In genomic region chr14:74664717-74665116, GRCh38 we compare ENCODE assay signal across 15 cellular contexts. TPM values are rescaled to one million over a fixed set of nuclear protein-coding genes. Genes with fewer than 3 reads are reported as not detected.
DNase-seq lines count a peak whose midpoint lies in the region; ATAC-seq and TF ChIP-seq lines count a peak whose summit lies in the region.
"Had no signal": no experiment of that assay in that cellular context is flagged by ENCODE, and none has a peak within 500 bp of the region (broad histone marks: within the 10 kb centered on the region; RNA-seq: fewer than 3 reads in every experiment).

No MANE protein-coding gene starts in this region.

- H3K27ac ChIP-seq in psoas muscle (peak overlapping the region; percentile 82), tibial artery (peak overlapping the region; percentile 79 to 87)
- H3K27ac ChIP-seq: 22Rv1, BLaER1 had no signal

- peaks cover 15 to 82% of the 10 kb centered on the region in 2 donors for H3K36me3 ChIP-seq in psoas muscle (ENCODE audit: insufficient read depth in 1 of 2, low read depth in 1 of 2)
- peaks cover 31 to 50% (median 46%) of the 10 kb centered on the region in 3 donors for H3K36me3 ChIP-seq in tibial artery

- H3K9me3 ChIP-seq in psoas muscle (no peaks in the 10 kb centered on the region), tibial artery (no peaks in the 10 kb centered on the region)
- H3K9me3 ChIP-seq: BLaER1, Caco-2 had no signal

- no peak overlapping the region for H3K4me3 ChIP-seq in psoas muscle
- no peak overlapping the region for H3K4me3 ChIP-seq in tibial artery
- H3K4me3 ChIP-seq: BLaER1 had no signal

- no peaks in the 10 kb centered on the region for H3K27me3 Mint-ChIP-seq in activated T-cell treated with anti-CD3 and anti-CD28 coated beads, Interleukin-2, amount 50 U/mL, for 72 hours (ENCODE audit: low read depth)
- H3K27me3 Mint-ChIP-seq in activated naive CD8-positive, alpha-beta T cell treated with anti-CD3 and anti-CD28 coated beads for 36 hours, result no peaks in the 10 kb centered on the region
- H3K27me3 Mint-ChIP-seq: CD8-positive, alpha-beta memory T cell had no signal

- intact Hi-C loops in psoas muscle (cut with DNase I), result loop anchor here (5.0 kb wide), 2 partner anchors 38 to 48 kb away; partner anchors contain the start of genes AREL1 (in 1 of the 2) and FCF1 (in 1 of the 2)
- intact Hi-C loops in tibial artery (cut with DNase I; ENCODE audit: low total_unique reads), result no loop called here

- no peak overlapping the region for H3K4me3 Mint-ChIP-seq in activated T-cell treated with anti-CD3 and anti-CD28 coated beads, Interleukin-2, amount 50 U/mL, for 72 hours
- H3K4me3 Mint-ChIP-seq in activated naive CD8-positive, alpha-beta T cell treated with anti-CD3 and anti-CD28 coated beads for 36 hours, result no peak overlapping the region
- H3K4me3 Mint-ChIP-seq: CD8-positive, alpha-beta memory T cell; H9 had no signal

- no peak for TF ChIP-seq CTCF in psoas muscle (IDR thresholded peaks at IDR 0.05)
- TF ChIP-seq CTCF in tibial artery (IDR thresholded peaks at IDR 0.05), result no peak

- peaks cover 4 to 18% of the 10 kb centered on the region in 2 donors for H3K36me3 Mint-ChIP-seq in activated T-cell treated with anti-CD3 and anti-CD28 coated beads, Interleukin-2, amount 50 U/mL, for 72 hours (ENCODE audit: insufficient read depth in 2 of 2)
- H3K36me3 Mint-ChIP-seq in activated naive CD8-positive, alpha-beta T cell treated with anti-CD3 and anti-CD28 coated beads for 36 hours, result peaks cover 24% of the 10 kb centered on the region

- no peak for DNase-seq in activated T-cell treated with anti-CD3 and anti-CD28 coated beads, Interleukin-2, amount 50 U/mL, for 72 hours
- DNase-seq in activated T-cell treated with anti-CD3 and anti-CD28 coated beads, Interleukin-2, amount 50 U/mL, for 48 hours, result no peak
- no peak for DNase-seq in activated naive CD8-positive, alpha-beta T cell treated with anti-CD3 and anti-CD28 coated beads for 36 hours
- no peak for DNase-seq in psoas muscle
- no peak for DNase-seq in tibial artery
- DNase-seq in activated CD4-positive, alpha-beta T cell treated with anti-CD3 and anti-CD28 coated beads for 1 hour, result no peak
- no peak for DNase-seq in stimulated activated CD4-positive, alpha-beta T cell treated with anti-CD3 and anti-CD28 coated beads, Interleukin-2, amount 100 ng/mL, for 48 hours
- DNase-seq: AML-193; Caco-2; CD8-positive, alpha-beta memory T cell; GF-D8; GOT3; H9 had no signal

- H3K27ac Mint-ChIP-seq in activated T-cell treated with anti-CD3 and anti-CD28 coated beads, Interleukin-2, amount 50 U/mL, for 72 hours, result peak overlapping the region; percentile 47
- peak overlapping the region; percentile 44 for H3K27ac Mint-ChIP-seq in activated naive CD8-positive, alpha-beta T cell treated with anti-CD3 and anti-CD28 coated beads for 36 hours

- peaks cover 14% of the 10 kb centered on the region for H3K4me1 Mint-ChIP-seq in activated T-cell treated with anti-CD3 and anti-CD28 coated beads, Interleukin-2, amount 50 U/mL, for 72 hours (ENCODE audit: low read depth)
- H3K4me1 Mint-ChIP-seq in activated naive CD8-positive, alpha-beta T cell treated with anti-CD3 and anti-CD28 coated beads for 36 hours, result peaks cover 8% of the 10 kb centered on the region
- H3K4me1 Mint-ChIP-seq: CD8-positive, alpha-beta memory T cell; H9 had no signal

- H3K27me3 ChIP-seq in psoas muscle (ENCODE audit: insufficient read depth in 3 of 3, low read length in 2 of 3) (no peaks in the 10 kb centered on the region), tibial artery (no peaks in the 10 kb centered on the region)
- H3K27me3 ChIP-seq: BLaER1 had no signal

- WGBS in psoas muscle, 3 donors, result 87 to 96% (median 93%) methylated on average over 2 of the region's 2 CpGs

- H3K9me3 Mint-ChIP-seq in activated T-cell treated with anti-CD3 and anti-CD28 coated beads, Interleukin-2, amount 50 U/mL, for 72 hours, result no peaks in the 10 kb centered on the region
- no peaks in the 10 kb centered on the region for H3K9me3 Mint-ChIP-seq in activated naive CD8-positive, alpha-beta T cell treated with anti-CD3 and anti-CD28 coated beads for 36 hours
- H3K9me3 Mint-ChIP-seq: CD8-positive, alpha-beta memory T cell; H9 had no signal

- peaks cover 47% of the 10 kb centered on the region for H3K4me1 ChIP-seq in psoas muscle
- H3K4me1 ChIP-seq in tibial artery, result peaks cover 0 to 60% (median 49%) of the 10 kb centered on the region in 4 donors
- H3K4me1 ChIP-seq: BLaER1, Caco-2 had no signal

- no peak for ATAC-seq in activated T-cell treated with anti-CD3 and anti-CD28 coated beads, Interleukin-2, amount 50 U/mL, for 72 hours (replicated peaks in 1 of 2)
- ATAC-seq in psoas muscle, result no peak

RNA-seq across cellular contexts. Expression of gene AREL1, which starts 48.2 kb away (rescaled TPM):
- total RNA-seq in activated T-cell treated with anti-CD3 and anti-CD28 coated beads, Interleukin-2, amount 50 U/mL, for 72 hours, result 10 to 100 TPM; 34.7 to 43.0 TPM
- 10 to 100 TPM; 29.9 to 37.7 TPM for total RNA-seq in activated naive CD8-positive, alpha-beta T cell treated with anti-CD3 and anti-CD28 coated beads for 36 hours
- total RNA-seq in psoas muscle, result 10 to 100 TPM; 15.0 to 24.6 (median 18.7) TPM
- 10 to 100 TPM in 2 of 3 donors, 1 to 10 TPM in 1; 8.5 to 21.5 (median 13.1) TPM for polyA plus RNA-seq in psoas muscle

RNA-seq across cellular contexts. Expression of gene FCF1, which starts 48.2 kb away (rescaled TPM):
- total RNA-seq in activated T-cell treated with anti-CD3 and anti-CD28 coated beads, Interleukin-2, amount 50 U/mL, for 72 hours, result 10 to 100 TPM; 71.1 to 87.9 TPM
- total RNA-seq in activated naive CD8-positive, alpha-beta T cell treated with anti-CD3 and anti-CD28 coated beads for 36 hours, result 100 to 1,000 TPM in 1 of 2 experiments, 10 to 100 TPM in 1; 95.5 to 103 TPM
- 10 to 100 TPM; 22.9 to 33.5 (median 29.1) TPM for total RNA-seq in psoas muscle
- polyA plus RNA-seq in psoas muscle, result 10 to 100 TPM; 11.0 to 57.4 (median 33.3) TPM

RNA-seq across cellular contexts. Expression of gene LTBP2, which starts 52.7 kb away (rescaled TPM):
- total RNA-seq in activated T-cell treated with anti-CD3 and anti-CD28 coated beads, Interleukin-2, amount 50 U/mL, for 72 hours, result under 1 TPM; 0.25 to 0.84 TPM
- total RNA-seq in activated naive CD8-positive, alpha-beta T cell treated with anti-CD3 and anti-CD28 coated beads for 36 hours, result under 1 TPM; 0.06 to 0.10 TPM
- 10 to 100 TPM; 11.8 to 51.4 (median 24.2) TPM for total RNA-seq in psoas muscle
- 1 to 10 TPM; 2.4 to 6.1 (median 3.2) TPM for polyA plus RNA-seq in psoas muscle

Comparison
In these comparisons a context has a peak if more than half of its experiments do, and no peak if none do; other contexts are left out.
1. RNA of gene LTBP2, which starts 52.7 kb away (total RNA-seq): 11.8 to 51.4 TPM in psoas muscle; 0.25 to 0.84 TPM in activated T-cell treated with anti-CD3 and anti-CD28 coated beads, Interleukin-2, amount 50 U/mL, for 72 hours and 0.06 to 0.10 TPM in activated naive CD8-positive, alpha-beta T cell treated with anti-CD3 and anti-CD28 coated beads for 36 hours; every median in the first group is over 4 times any median in the second.